Comparison of ENCODE assay signal across 18 cellular contexts in genomic region chr4:29153642-29154041, GRCh38.
"Had no signal": no experiment of that assay in that cellular context is flagged by ENCODE, and none has a peak within 500 bp of the region (broad histone marks: within the 10 kb centered on the region; RNA-seq: fewer than 3 reads in every experiment).

No MANE protein-coding gene starts in this region.

- H3K9me3 Mint-ChIP-seq: nephron progenitor cell had no signal

- H3K36me3 Mint-ChIP-seq: naive thymus-derived CD4-positive, alpha-beta T cell; stimulated activated naive B cell treated with anti-CD40 and anti-IgM and Interleukin-4, amounts not matched to agents 10 μg/mL and 1 μg/mL and 100 μg/mL, for 72 hours had no signal

- ATAC-seq: effector memory CD8-positive, alpha-beta T cell; left cardiac atrium; naive thymus-derived CD4-positive, alpha-beta T cell; stimulated activated naive B cell treated with anti-CD40 and anti-IgM and Interleukin-4, amounts not matched to agents 10 μg/mL and 1 μg/mL and 100 μg/mL, for 72 hours; stimulated activated naive CD8-positive, alpha-beta T cell treated with anti-CD3 and anti-CD28 coated beads, Interleukin-15, amount 100 ng/mL, for 72 hours; upper lobe of right lung had no signal

- H3K27ac Mint-ChIP-seq: effector memory CD8-positive, alpha-beta T cell; naive thymus-derived CD4-positive, alpha-beta T cell; nephron progenitor cell; stimulated activated naive B cell treated with anti-CD40 and anti-IgM and Interleukin-4, amounts not matched to agents 10 μg/mL and 1 μg/mL and 100 μg/mL, for 72 hours; stimulated activated naive CD8-positive, alpha-beta T cell treated with anti-CD3 and anti-CD28 coated beads, Interleukin-15, amount 100 ng/mL, for 72 hours had no signal

- DNase-seq: cortex of kidney; effector memory CD8-positive, alpha-beta T cell; erythroblast; head of caudate nucleus; kidney; left cardiac atrium; left ventricle myocardium inferior; mesendoderm; naive thymus-derived CD4-positive, alpha-beta T cell; nephron progenitor cell; posterior cingulate gyrus; sigmoid colon; stimulated activated CD4-positive, alpha-beta T cell treated with anti-CD3 and anti-CD28 coated beads, Interleukin-2, amount 100 ng/mL, for 24 hours; stimulated activated CD4-positive, alpha-beta T cell treated with anti-CD3 and anti-CD28 coated beads, Interleukin-4, amount 100 ng/mL, for 4 hours; stimulated activated naive B cell treated with anti-CD40 and anti-IgM and Interleukin-4, amounts not matched to agents 10 μg/mL and 1 μg/mL and 100 μg/mL, for 72 hours; stimulated activated naive CD8-positive, alpha-beta T cell treated with anti-CD3 and anti-CD28 coated beads, Interleukin-15, amount 100 ng/mL, for 72 hours; testis; upper lobe of right lung had no signal

- H3K4me1 Mint-ChIP-seq: nephron progenitor cell; stimulated activated naive B cell treated with anti-CD40 and anti-IgM and Interleukin-4, amounts not matched to agents 10 μg/mL and 1 μg/mL and 100 μg/mL, for 72 hours; stimulated activated naive CD8-positive, alpha-beta T cell treated with anti-CD3 and anti-CD28 coated beads, Interleukin-15, amount 100 ng/mL, for 72 hours had no signal

- H3K4me3 Mint-ChIP-seq: effector memory CD8-positive, alpha-beta T cell; naive thymus-derived CD4-positive, alpha-beta T cell; nephron progenitor cell; stimulated activated naive B cell treated with anti-CD40 and anti-IgM and Interleukin-4, amounts not matched to agents 10 μg/mL and 1 μg/mL and 100 μg/mL, for 72 hours; stimulated activated naive CD8-positive, alpha-beta T cell treated with anti-CD3 and anti-CD28 coated beads, Interleukin-15, amount 100 ng/mL, for 72 hours had no signal

- H3K27me3 Mint-ChIP-seq: effector memory CD8-positive, alpha-beta T cell; naive thymus-derived CD4-positive, alpha-beta T cell; stimulated activated naive B cell treated with anti-CD40 and anti-IgM and Interleukin-4, amounts not matched to agents 10 μg/mL and 1 μg/mL and 100 μg/mL, for 72 hours; stimulated activated naive CD8-positive, alpha-beta T cell treated with anti-CD3 and anti-CD28 coated beads, Interleukin-15, amount 100 ng/mL, for 72 hours had no signal
